15 cellular contexts compared by ENCODE assay signal in the genomic region with DNA sequence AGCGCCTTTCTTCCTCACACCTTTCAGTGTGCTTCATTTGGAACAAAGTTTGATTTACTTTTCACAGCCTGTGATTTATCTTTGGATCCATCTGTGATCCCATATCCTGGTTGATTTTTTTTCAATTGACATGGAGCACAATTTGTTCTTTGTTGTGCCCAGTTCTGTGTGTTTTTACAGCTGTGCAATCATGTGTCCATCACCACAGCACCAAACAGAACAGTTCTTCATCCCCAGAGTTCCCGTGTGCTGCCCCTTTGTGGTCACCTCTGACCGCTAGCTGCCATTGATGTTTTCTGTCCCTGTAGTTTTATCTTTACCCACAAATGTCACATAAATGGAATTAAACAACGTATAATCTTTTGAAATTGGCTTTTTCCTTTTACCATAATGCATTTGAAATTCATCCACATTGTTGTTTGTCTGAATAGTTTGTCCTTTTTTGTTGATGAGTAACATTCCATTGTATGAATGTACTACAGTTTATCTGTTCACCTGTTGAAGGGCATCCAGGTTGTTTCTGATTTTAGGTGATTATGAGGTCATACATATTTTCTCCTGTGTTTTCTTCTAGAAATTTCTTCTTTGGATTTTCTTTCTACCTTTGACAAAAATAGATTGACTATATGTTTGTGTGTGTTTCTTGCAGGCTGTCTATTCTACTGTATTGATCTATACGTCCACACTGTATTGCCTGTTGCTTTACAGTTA. TPM values are rescaled to one million over a fixed set of nuclear protein-coding genes. Genes with fewer than 3 reads are reported as not detected.
DNase-seq lines count a peak whose midpoint lies in the region; ATAC-seq, FAIRE-seq and TF ChIP-seq lines count a peak whose summit lies in the region.
"Had no signal": no experiment of that assay in that cellular context is flagged by ENCODE, and none has a peak within 500 bp of the region (broad histone marks: within the 10 kb centered on the region; RNA-seq: fewer than 3 reads in every experiment).

No MANE protein-coding gene starts in this region.

- intact Hi-C loops in HepG2 (cut with micrococcal nuclease; ENCODE audit: unreplicated experiment) = loop anchor here (2.0 kb wide), 1 partner anchor 38 kb away; the partner anchor contains the start of gene USP33
- intact Hi-C loops in right lobe of liver (cut with DNase I) = no loop called here

- H3K4me1 ChIP-seq in HepG2 (ENCODE audit: insufficient read depth, low read length) (peaks cover 19% of the 10 kb centered on the region), right lobe of liver (no peaks in the 10 kb centered on the region)
- H3K4me1 ChIP-seq: transverse colon had no signal

- H3K9me3 ChIP-seq in HepG2 (ENCODE audit: low read length) = no peaks in the 10 kb centered on the region
- no peaks in the 10 kb centered on the region for H3K9me3 ChIP-seq in right lobe of liver
- H3K9me3 ChIP-seq: transverse colon had no signal

- in situ Hi-C loops in HepG2 (cut with HindIII; ENCODE audit: extremely low pct_ligation_motif_present, low pct_unique_long_range_greater_than_20kb) = no loop called here

- peak; percentile 40 for DNase-seq in HepG2 (ENCODE audit: low spot score)
- no peak for DNase-seq in right lobe of liver
- DNase-seq in choroid plexus epithelial cell (ENCODE audit: low read depth) = peak; percentile 23
- DNase-seq in midbrain (lab: John Stamatoyannopoulos, UW) = peak; percentile 84
- no peak for DNase-seq in activated naive CD8-positive, alpha-beta T cell treated with anti-CD3 and anti-CD28 coated beads, Interleukin-2, amount 50 U/mL, for 24 hours
- DNase-seq: activated CD4-positive, CD25-positive, alpha-beta regulatory T cell treated with anti-CD3 and anti-CD28 coated beads, Interleukin-2, amount 50 U/mL, for 72 hours; activated T-cell treated with anti-CD3 and anti-CD28 coated beads, Interleukin-2, amount 50 U/mL, for 4 hours; aorta; stimulated activated CD4-positive, alpha-beta T cell treated with anti-CD3 and anti-CD28 coated beads, Interleukin-12 subunit alpha, Interleukin-12 subunit beta, amount 100 ng/mL, for 4 hours; transverse colon had no signal

- H3K9ac ChIP-seq in HepG2 (ENCODE audit: insufficient read depth, low read depth, low read length) = no peak overlapping the region
- H3K9ac ChIP-seq: KMS-11 had no signal

- H3K27ac ChIP-seq in HepG2 (ENCODE audit: extremely low read length, insufficient read depth, low read length) (no peak overlapping the region), right lobe of liver (no peak overlapping the region)
- H3K27ac ChIP-seq: KMS-11, transverse colon had no signal

- no peaks in the 10 kb centered on the region for H3K9me3 Mint-ChIP-seq in activated naive CD8-positive, alpha-beta T cell treated with anti-CD3 and anti-CD28 coated beads, Interleukin-2, amount 50 U/mL, for 24 hours
- H3K9me3 Mint-ChIP-seq: activated T-cell treated with anti-CD3 and anti-CD28 coated beads, Interleukin-2, amount 50 U/mL, for 4 hours had no signal

- POLR2A ChIA-PET in HepG2 (lab: Yijun Ruan, JAX) = no interaction called here

- TF ChIP-seq CTCF in HepG2 (CRISPR knock-in tag; IDR thresholded peaks at IDR 0.05) = peak; percentile 64
- TF ChIP-seq CTCF in right lobe of liver (IDR thresholded peaks at IDR 0.05) = no peak
- no peak for TF ChIP-seq CTCF in choroid plexus epithelial cell (conservative IDR thresholded peaks at IDR 0.05; ENCODE audit: low read depth, low read length)

- H3K4me3 ChIP-seq in HepG2 (replicated peaks in 1 of 3; ENCODE audit: insufficient read depth in 1 of 3, low read depth in 2 of 3, low read length in 3 of 3) (no peak overlapping the region), right lobe of liver (no peak overlapping the region), choroid plexus epithelial cell (ENCODE audit: low read depth, low read length) (no peak overlapping the region)
- H3K4me3 ChIP-seq: transverse colon had no signal

- CTCF ChIA-PET in HepG2 (lab: Yijun Ruan, JAX; ENCODE audit: low intra/inter-chr PET ratio, low total read pairs) = no interaction called here

- no peak for TF ChIP-seq RAD21 in HepG2 (CRISPR knock-in tag; IDR thresholded peaks at IDR 0.05)

- H3K27me3 Mint-ChIP-seq in activated naive CD8-positive, alpha-beta T cell treated with anti-CD3 and anti-CD28 coated beads, Interleukin-2, amount 50 U/mL, for 24 hours = no peaks in the 10 kb centered on the region

- H3K27ac Mint-ChIP-seq in activated naive CD8-positive, alpha-beta T cell treated with anti-CD3 and anti-CD28 coated beads, Interleukin-2, amount 50 U/mL, for 24 hours = no peak overlapping the region

- no TSS peak for BruUV-seq in HepG2 (replicated peaks; lab: Mats Ljungman, UMichigan)

- no peak overlapping the region for H2AFZ ChIP-seq in HepG2 (ENCODE audit: low read length)

- peaks cover 7% of the 10 kb centered on the region for H3K4me1 Mint-ChIP-seq in activated naive CD8-positive, alpha-beta T cell treated with anti-CD3 and anti-CD28 coated beads, Interleukin-2, amount 50 U/mL, for 24 hours

- H3K36me3 ChIP-seq in HepG2 (replicated peaks in 1 of 2; ENCODE audit: control insufficient read depth in 1 of 2, insufficient read depth in 2 of 2, low read length in 2 of 2) (0 out of 5 replicates have a peak, but pooled peaks cover 0 to 1% of the 10 kb centered on the region in 2 experiments), right lobe of liver (peaks cover 0 to 6% (median 0%) of the 10 kb centered on the region in 4 donors)

- ATAC-seq in HepG2 (peak; percentile 91), right lobe of liver (no peak), HG02884 (IDR thresholded peaks at IDR 0.05; ENCODE audit: unreplicated experiment) (no peak), HG02571 (IDR thresholded peaks at IDR 0.05; ENCODE audit: unreplicated experiment) (no peak), HG03432 (IDR thresholded peaks at IDR 0.05; ENCODE audit: unreplicated experiment) (no peak)
- no peak for ATAC-seq in activated naive CD8-positive, alpha-beta T cell treated with anti-CD3 and anti-CD28 coated beads, Interleukin-2, amount 50 U/mL, for 24 hours
- ATAC-seq: activated T-cell treated with anti-CD3 and anti-CD28 coated beads, Interleukin-2, amount 50 U/mL, for 4 hours had no signal

- 58% methylated on average over 5 of the region's 5 CpGs for WGBS in HepG2 (ENCODE audit: low lambda C conversion rate)
- WGBS in right lobe of liver (ENCODE audit: insufficient coverage, low coverage, low lambda C conversion rate, missing lambda C conversion rate) = 89% methylated on average over 5 of the region's 5 CpGs

- H3K36me3 Mint-ChIP-seq in activated naive CD8-positive, alpha-beta T cell treated with anti-CD3 and anti-CD28 coated beads, Interleukin-2, amount 50 U/mL, for 24 hours (ENCODE audit: low read depth) = peaks cover 15% of the 10 kb centered on the region

- H3K4me3 Mint-ChIP-seq in activated naive CD8-positive, alpha-beta T cell treated with anti-CD3 and anti-CD28 coated beads, Interleukin-2, amount 50 U/mL, for 24 hours = no peak overlapping the region
- H3K4me3 Mint-ChIP-seq: activated T-cell treated with anti-CD3 and anti-CD28 coated beads, Interleukin-2, amount 50 U/mL, for 4 hours had no signal

- peak; percentile 80 for FAIRE-seq in HepG2 (lab: Jason Lieb, UNC)
- FAIRE-seq: D721Med had no signal

- no peak for TF ChIP-seq POLR2A in HepG2 (IDR thresholded peaks at IDR 0.05; ENCODE audit: insufficient read depth in 1 of 2, low read depth in 2 of 2, low read length in 2 of 2)
- TF ChIP-seq POLR2A in right lobe of liver (IDR thresholded peaks at IDR 0.05) = no peak

- no peaks in the 10 kb centered on the region for H3K27me3 ChIP-seq in HepG2 (ENCODE audit: control insufficient read depth in 1 of 2, insufficient read depth in 2 of 2, low read length in 2 of 2)
- H3K27me3 ChIP-seq in right lobe of liver = no peaks in the 10 kb centered on the region
- H3K27me3 ChIP-seq: transverse colon had no signal

- TF ChIP-seq EP300 in HepG2 (IDR thresholded peaks at IDR 0.05; ENCODE audit: low read depth in 2 of 2, low read length in 2 of 2) (no peak), HepG2 (CRISPR knock-in tag; IDR thresholded peaks at IDR 0.05; ENCODE audit: borderline replicate concordance) (no peak)

- H3K4me2 ChIP-seq in HepG2 (ENCODE audit: low read depth, low read length) = no peak overlapping the region
- H3K4me2 ChIP-seq: KMS-11 had no signal

- H4K20me1 ChIP-seq in HepG2 (ENCODE audit: insufficient read depth, low read length) = no peaks in the 10 kb centered on the region

- H3K79me2 ChIP-seq in HepG2 (ENCODE audit: insufficient read depth, low read length) = no peaks in the 10 kb centered on the region

RNA-seq across cellular contexts. Expression of gene MIGA1, which starts 17.4 kb away (rescaled TPM):
- 6.6 and 6.7 TPM in 2 replicates for total RNA-seq in HepG2 (2016; rRNA removed; fragmentation: Illumina TruSeq; extraction: Trizol)
- 9.2 and 10.6 TPM in 2 replicates for total RNA-seq in HepG2 (2016; cell fraction: cytosol; rRNA removed; fragmentation: Illumina TruSeq; extraction: Trizol; ENCODE audit: low read depth)
- 6.2 and 7.2 TPM in 2 replicates for total RNA-seq in HepG2 (2016; cell fraction: insoluble cytoplasmic fraction; rRNA removed; fragmentation: Illumina TruSeq; extraction: Trizol)
- total RNA-seq in HepG2 (2016; cell fraction: membrane; rRNA removed; fragmentation: Illumina TruSeq; extraction: Trizol) = 5.1 and 6.1 TPM in 2 replicates
- 9.9 and 11.1 TPM in 2 replicates for total RNA-seq in HepG2 (2016; cell fraction: nucleus; rRNA removed; fragmentation: Illumina TruSeq; extraction: Trizol)
- polyA plus RNA-seq in HepG2 (2011; rRNA removed) = 3.4 and 3.8 TPM in 2 replicates
- polyA plus RNA-seq in HepG2 (2011; cell fraction: cytosol; rRNA removed) = 1.4 and 2.6 TPM in 2 replicates
- 1.00 and 1.6 TPM in 2 replicates for polyA plus RNA-seq in HepG2 (2011; cell fraction: nucleus; rRNA removed)
- polyA plus RNA-seq in HepG2 (2012) = 5.7 and 6.3 TPM in 2 replicates
- 0.17 and 0.18 TPM in 2 replicates for polyA plus RNA-seq in HepG2 (2016; cell fraction: cytosol; fragmentation: Illumina TruSeq; extraction: Trizol; ENCODE audit: low read depth)
- 2.5 and 2.7 TPM in 2 replicates for polyA plus RNA-seq in HepG2 (2016; cell fraction: insoluble cytoplasmic fraction; fragmentation: Illumina TruSeq; extraction: Trizol; ENCODE audit: low read depth)
- polyA plus RNA-seq in HepG2 (2016; cell fraction: membrane; fragmentation: Illumina TruSeq; extraction: Trizol; ENCODE audit: low read depth) = 0.33 and 0.52 TPM in 2 replicates
- polyA plus RNA-seq in HepG2 (2016; cell fraction: nucleus; fragmentation: Illumina TruSeq; extraction: Trizol; ENCODE audit: insufficient read depth, low read depth) = 4.9 TPM in 2 replicates
- 6.6 and 10.1 TPM in 2 replicates for polyA minus RNA-seq in HepG2 (2011; rRNA and poly(A)+ RNA removed; ENCODE audit: low replicate concordance)
- polyA minus RNA-seq in HepG2 (2011; cell fraction: cytosol; rRNA and poly(A)+ RNA removed) = 4.4 and 4.6 TPM in 2 replicates
- polyA minus RNA-seq in HepG2 (2011; cell fraction: nucleus; rRNA and poly(A)+ RNA removed) = 10.9 and 13.8 TPM in 2 replicates
- total RNA-seq in right lobe of liver = 10 to 100 TPM in 2 of 6 experiments, 1 to 10 TPM in 4; 7.7 to 12.2 (median 8.8) TPM

RNA-seq across cellular contexts. Expression of gene USP33, which starts 37.2 kb away (rescaled TPM):
- total RNA-seq in HepG2 (2016; rRNA removed; fragmentation: Illumina TruSeq; extraction: Trizol) = 48.2 and 49.1 TPM in 2 replicates
- total RNA-seq in HepG2 (2016; cell fraction: cytosol; rRNA removed; fragmentation: Illumina TruSeq; extraction: Trizol; ENCODE audit: low read depth) = 18.9 and 21.1 TPM in 2 replicates
- total RNA-seq in HepG2 (2016; cell fraction: insoluble cytoplasmic fraction; rRNA removed; fragmentation: Illumina TruSeq; extraction: Trizol) = 49.8 and 50.1 TPM in 2 replicates
- 22.6 and 24.4 TPM in 2 replicates for total RNA-seq in HepG2 (2016; cell fraction: membrane; rRNA removed; fragmentation: Illumina TruSeq; extraction: Trizol)
- total RNA-seq in HepG2 (2016; cell fraction: nucleus; rRNA removed; fragmentation: Illumina TruSeq; extraction: Trizol) = 58.4 and 60.0 TPM in 2 replicates
- 25.3 and 32.0 TPM in 2 replicates for polyA plus RNA-seq in HepG2 (2011; rRNA removed)
- polyA plus RNA-seq in HepG2 (2011; cell fraction: cytosol; rRNA removed) = 10.5 and 15.8 TPM in 2 replicates
- polyA plus RNA-seq in HepG2 (2011; cell fraction: nucleus; rRNA removed) = 20.5 and 27.5 TPM in 2 replicates
- 20.1 and 26.8 TPM in 2 replicates for polyA plus RNA-seq in HepG2 (2012)
- 3.2 TPM in 2 replicates for polyA plus RNA-seq in HepG2 (2016; cell fraction: cytosol; fragmentation: Illumina TruSeq; extraction: Trizol; ENCODE audit: low read depth)
- 30.4 and 32.4 TPM in 2 replicates for polyA plus RNA-seq in HepG2 (2016; cell fraction: insoluble cytoplasmic fraction; fragmentation: Illumina TruSeq; extraction: Trizol; ENCODE audit: low read depth)
- 9.2 and 9.6 TPM in 2 replicates for polyA plus RNA-seq in HepG2 (2016; cell fraction: membrane; fragmentation: Illumina TruSeq; extraction: Trizol; ENCODE audit: low read depth)
- polyA plus RNA-seq in HepG2 (2016; cell fraction: nucleus; fragmentation: Illumina TruSeq; extraction: Trizol; ENCODE audit: insufficient read depth, low read depth) = 54.1 and 58.5 TPM in 2 replicates
- polyA minus RNA-seq in HepG2 (2011; rRNA and poly(A)+ RNA removed; ENCODE audit: low replicate concordance) = 13.4 and 24.4 TPM in 2 replicates
- polyA minus RNA-seq in HepG2 (2011; cell fraction: cytosol; rRNA and poly(A)+ RNA removed) = 18.6 and 24.6 TPM in 2 replicates
- polyA minus RNA-seq in HepG2 (2011; cell fraction: nucleus; rRNA and poly(A)+ RNA removed) = 92.7 and 102 TPM in 2 replicates
- 10 to 100 TPM; 16.5 to 31.0 (median 21.4) TPM for total RNA-seq in right lobe of liver

Comparison
In these comparisons a context has a peak if more than half of its experiments do, and no peak if none do; other contexts are left out.
1. DNase-seq: peak in HepG2 (single experiment), choroid plexus epithelial cell (single experiment) and midbrain (single experiment); none in right lobe of liver (0 of 3) and activated naive CD8-positive, alpha-beta T cell treated with anti-CD3 and anti-CD28 coated beads, Interleukin-2, amount 50 U/mL, for 24 hours (single experiment).